In the genomic region with DNA sequence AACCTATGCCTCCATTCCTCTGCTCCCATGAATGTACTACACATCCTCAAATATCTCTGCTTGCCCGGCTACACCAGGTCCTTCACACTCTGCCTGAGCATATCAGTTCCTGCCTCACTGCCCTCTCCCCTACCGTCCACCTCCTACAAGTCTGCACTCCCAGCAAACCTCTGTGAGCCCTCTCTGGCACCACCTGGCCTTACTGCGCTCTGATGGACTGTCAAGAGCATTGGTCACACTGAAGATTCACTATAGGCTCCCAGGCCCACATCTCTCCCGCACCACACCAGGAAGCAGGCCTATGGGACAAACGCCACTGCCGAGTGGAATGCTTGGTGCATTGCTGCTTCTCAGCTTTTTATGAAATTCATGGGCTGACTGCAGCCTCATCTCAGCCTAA, we compare ENCODE assay signal across 21 cellular contexts. TPM values are rescaled to one million over a fixed set of nuclear protein-coding genes. Genes with fewer than 3 reads are reported as not detected.
DNase-seq lines count a peak whose midpoint lies in the region; ATAC-seq and TF ChIP-seq lines count a peak whose summit lies in the region.
"Had no signal": no experiment of that assay in that cellular context is flagged by ENCODE, and none has a peak within 500 bp of the region (broad histone marks: within the 10 kb centered on the region; RNA-seq: fewer than 3 reads in every experiment).

No MANE protein-coding gene starts in this region.

- H3K9me3 Mint-ChIP-seq in T-helper 1 cell treated with Interleukin-12 subunit alpha and Interleukin-12 subunit beta and Interleukin-4 antibody, amounts not matched to agents 30 μg/mL and 1 μg/mL, for 36 hours = no peaks in the 10 kb centered on the region
- no peaks in the 10 kb centered on the region for H3K9me3 Mint-ChIP-seq in CD4-positive, CD25-positive, alpha-beta regulatory T cell
- H3K9me3 Mint-ChIP-seq in brain = no peaks in the 10 kb centered on the region
- no peaks in the 10 kb centered on the region for H3K9me3 Mint-ChIP-seq in natural killer cell treated with Interleukin-12 subunit alpha and Interleukin-12 subunit beta and Interleukin-15 and Interleukin-18, amount 100 ng/mL, for 72 hours
- no peaks in the 10 kb centered on the region for H3K9me3 Mint-ChIP-seq in activated T-cell treated with anti-CD3 and anti-CD28 coated beads, Interleukin-2, amount 50 U/mL, for 4 hours
- H3K9me3 Mint-ChIP-seq: activated naive CD4-positive, alpha-beta T cell treated with anti-CD3 and anti-CD28 coated beads, Interleukin-2, amount 50 U/mL, for 72 hours; activated T-cell treated with anti-CD3 and anti-CD28 coated beads, Interleukin-2, amount 50 U/mL, for 24 hours had no signal

- no peak overlapping the region for H3K4me3 Mint-ChIP-seq in T-helper 1 cell treated with Interleukin-12 subunit alpha and Interleukin-12 subunit beta and Interleukin-4 antibody, amounts not matched to agents 30 μg/mL and 1 μg/mL, for 36 hours
- H3K4me3 Mint-ChIP-seq in CD4-positive, CD25-positive, alpha-beta regulatory T cell = peak overlapping the region in 1 of 4 donors; percentile 15
- H3K4me3 Mint-ChIP-seq in brain = no peak overlapping the region
- no peak overlapping the region for H3K4me3 Mint-ChIP-seq in natural killer cell treated with Interleukin-12 subunit alpha and Interleukin-12 subunit beta and Interleukin-15 and Interleukin-18, amount 100 ng/mL, for 72 hours
- no peak overlapping the region for H3K4me3 Mint-ChIP-seq in activated T-cell treated with anti-CD3 and anti-CD28 coated beads, Interleukin-2, amount 50 U/mL, for 4 hours
- H3K4me3 Mint-ChIP-seq: activated T-cell treated with anti-CD3 and anti-CD28 coated beads, Interleukin-2, amount 50 U/mL, for 24 hours had no signal

- peaks cover 11% of the 10 kb centered on the region for H3K36me3 ChIP-seq in CD4-positive, CD25-positive, alpha-beta regulatory T cell (ENCODE audit: control insufficient read depth, insufficient read depth, low read length)
- H3K36me3 ChIP-seq: uterus had no signal

- peaks cover 14% of the 10 kb centered on the region for H3K4me1 Mint-ChIP-seq in T-helper 1 cell treated with Interleukin-12 subunit alpha and Interleukin-12 subunit beta and Interleukin-4 antibody, amounts not matched to agents 30 μg/mL and 1 μg/mL, for 36 hours (ENCODE audit: low read depth)
- peaks cover 4 to 12% (median 9%) of the 10 kb centered on the region in 4 donors for H3K4me1 Mint-ChIP-seq in CD4-positive, CD25-positive, alpha-beta regulatory T cell
- peaks cover 24% of the 10 kb centered on the region for H3K4me1 Mint-ChIP-seq in brain
- H3K4me1 Mint-ChIP-seq in natural killer cell treated with Interleukin-12 subunit alpha and Interleukin-12 subunit beta and Interleukin-15 and Interleukin-18, amount 100 ng/mL, for 72 hours (ENCODE audit: low read depth in 2 of 2) = peaks cover 16 to 23% of the 10 kb centered on the region in 2 donors
- H3K4me1 Mint-ChIP-seq in activated T-cell treated with anti-CD3 and anti-CD28 coated beads, Interleukin-2, amount 50 U/mL, for 4 hours (ENCODE audit: low read depth) = peaks cover 6% of the 10 kb centered on the region

- H3K27ac ChIP-seq in CD4-positive, CD25-positive, alpha-beta regulatory T cell (ENCODE audit: insufficient read depth, low read length, poor library complexity, severe bottlenecking) = no peak overlapping the region
- H3K27ac ChIP-seq: esophagus squamous epithelium, uterus had no signal

- TF ChIP-seq CTCF in brain (conservative IDR thresholded peaks at IDR 0.05) = no peak

- DNase-seq in T-helper 1 cell (no peak), COLO668 (lab: John Stamatoyannopoulos, UW; ENCODE audit: unreplicated experiment) (no peak), NCI-H2107 (lab: John Stamatoyannopoulos, UW) (no peak)
- DNase-seq in CD4-positive, CD25-positive, alpha-beta regulatory T cell = no peak
- DNase-seq in natural killer cell treated with Interleukin-12 subunit alpha and Interleukin-12 subunit beta and Interleukin-15 and Interleukin-18, amount 100 ng/mL, for 72 hours (ENCODE audit: low spot score) = no peak
- DNase-seq in activated T-cell treated with anti-CD3 and anti-CD28 coated beads, Interleukin-2, amount 50 U/mL, for 4 hours = no peak
- DNase-seq: activated CD4-positive, alpha-beta T cell treated with anti-CD3 and anti-CD28 coated beads for 48 hours; activated T-cell treated with anti-CD3 and anti-CD28 coated beads, Interleukin-2, amount 50 U/mL, for 24 hours; effector memory CD4-positive, alpha-beta T cell; esophagus squamous epithelium; IMR-90; MM.1S; NCI-H1436 treated with DMSO at 0.1 percent for 48 hours; NCI-H2171; NCI-H526 treated with DMSO at 0.1 percent for 48 hours; stimulated activated CD4-positive, alpha-beta T cell treated with anti-CD3 and anti-CD28 coated beads, Interleukin-4, amount 100 ng/mL, for 24 hours; uterus had no signal

- H3K27ac Mint-ChIP-seq in T-helper 1 cell treated with Interleukin-12 subunit alpha and Interleukin-12 subunit beta and Interleukin-4 antibody, amounts not matched to agents 30 μg/mL and 1 μg/mL, for 36 hours = peak overlapping the region; percentile 23
- H3K27ac Mint-ChIP-seq in CD4-positive, CD25-positive, alpha-beta regulatory T cell = peak overlapping the region; percentile 68 to 75 (median 74)
- H3K27ac Mint-ChIP-seq in brain = peak overlapping the region in 4 of 5 experiments; percentile 44 to 86 (median 69)
- peak overlapping the region; percentile 58 to 61 for H3K27ac Mint-ChIP-seq in natural killer cell treated with Interleukin-12 subunit alpha and Interleukin-12 subunit beta and Interleukin-15 and Interleukin-18, amount 100 ng/mL, for 72 hours
- H3K27ac Mint-ChIP-seq: activated T-cell treated with anti-CD3 and anti-CD28 coated beads, Interleukin-2, amount 50 U/mL, for 24 hours had no signal

- no peaks in the 10 kb centered on the region for H3K27me3 Mint-ChIP-seq in T-helper 1 cell treated with Interleukin-12 subunit alpha and Interleukin-12 subunit beta and Interleukin-4 antibody, amounts not matched to agents 30 μg/mL and 1 μg/mL, for 36 hours (ENCODE audit: low read depth)
- no peaks in the 10 kb centered on the region for H3K27me3 Mint-ChIP-seq in CD4-positive, CD25-positive, alpha-beta regulatory T cell
- H3K27me3 Mint-ChIP-seq in brain = peaks cover 4% of the 10 kb centered on the region
- H3K27me3 Mint-ChIP-seq in natural killer cell treated with Interleukin-12 subunit alpha and Interleukin-12 subunit beta and Interleukin-15 and Interleukin-18, amount 100 ng/mL, for 72 hours = no peaks in the 10 kb centered on the region
- no peaks in the 10 kb centered on the region for H3K27me3 Mint-ChIP-seq in activated T-cell treated with anti-CD3 and anti-CD28 coated beads, Interleukin-2, amount 50 U/mL, for 4 hours (ENCODE audit: low read depth)
- H3K27me3 Mint-ChIP-seq: activated T-cell treated with anti-CD3 and anti-CD28 coated beads, Interleukin-2, amount 50 U/mL, for 24 hours had no signal

- no peaks in the 10 kb centered on the region for H3K4me1 ChIP-seq in CD4-positive, CD25-positive, alpha-beta regulatory T cell (ENCODE audit: control insufficient read depth, insufficient read depth, low read length, poor library complexity, severe bottlenecking)
- H3K4me1 ChIP-seq: esophagus squamous epithelium, uterus had no signal

- no peaks in the 10 kb centered on the region for H3K9me3 ChIP-seq in CD4-positive, CD25-positive, alpha-beta regulatory T cell (ENCODE audit: control insufficient read depth in 2 of 2, low read length in 2 of 2)
- H3K9me3 ChIP-seq: esophagus squamous epithelium, uterus had no signal

- no peaks in the 10 kb centered on the region for H3K27me3 ChIP-seq in CD4-positive, CD25-positive, alpha-beta regulatory T cell (ENCODE audit: control insufficient read depth, insufficient read depth, low read length)
- H3K27me3 ChIP-seq: esophagus squamous epithelium, uterus had no signal

- H3K36me3 Mint-ChIP-seq in T-helper 1 cell treated with Interleukin-12 subunit alpha and Interleukin-12 subunit beta and Interleukin-4 antibody, amounts not matched to agents 30 μg/mL and 1 μg/mL, for 36 hours (ENCODE audit: low read depth) = peaks cover 21% of the 10 kb centered on the region
- H3K36me3 Mint-ChIP-seq in CD4-positive, CD25-positive, alpha-beta regulatory T cell = peaks cover 19% of the 10 kb centered on the region
- peaks cover 40% of the 10 kb centered on the region for H3K36me3 Mint-ChIP-seq in brain
- H3K36me3 Mint-ChIP-seq in natural killer cell treated with Interleukin-12 subunit alpha and Interleukin-12 subunit beta and Interleukin-15 and Interleukin-18, amount 100 ng/mL, for 72 hours = peaks cover 13% of the 10 kb centered on the region
- peaks cover 13% of the 10 kb centered on the region for H3K36me3 Mint-ChIP-seq in activated T-cell treated with anti-CD3 and anti-CD28 coated beads, Interleukin-2, amount 50 U/mL, for 4 hours (ENCODE audit: insufficient read depth)

- ATAC-seq in CD4-positive, CD25-positive, alpha-beta regulatory T cell (ENCODE audit: low read depth in 2 of 2) = no peak
- ATAC-seq in natural killer cell treated with Interleukin-12 subunit alpha and Interleukin-12 subunit beta and Interleukin-15 and Interleukin-18, amount 100 ng/mL, for 72 hours = no peak
- ATAC-seq in activated T-cell treated with anti-CD3 and anti-CD28 coated beads, Interleukin-2, amount 50 U/mL, for 4 hours = no peak

- no peak overlapping the region for H3K4me3 ChIP-seq in CD4-positive, CD25-positive, alpha-beta regulatory T cell (ENCODE audit: low read depth, low read length)
- H3K4me3 ChIP-seq: esophagus squamous epithelium, smooth muscle cell, uterus had no signal

RNA-seq across cellular contexts. Expression of a gene that starts 8.9 kb away (rescaled TPM):
- total RNA-seq in CD4-positive, CD25-positive, alpha-beta regulatory T cell = 2.9 TPM
- 1 to 10 TPM; 3.4 to 5.1 (median 4.3) TPM for polyA plus RNA-seq in CD4-positive, CD25-positive, alpha-beta regulatory T cell
- 38.2 TPM for polyA plus RNA-seq in brain (ENCODE audit: insufficient read depth, low read depth, low replicate concordance)
- 10 to 100 TPM; 34.3 to 69.5 TPM for total RNA-seq in natural killer cell treated with Interleukin-12 subunit alpha and Interleukin-12 subunit beta and Interleukin-15 and Interleukin-18, amount 100 ng/mL, for 72 hours
- 10 to 100 TPM; 60.6 to 65.8 (median 62.7) TPM for total RNA-seq in activated T-cell treated with anti-CD3 and anti-CD28 coated beads, Interleukin-2, amount 50 U/mL, for 4 hours

Comparison
In these comparisons a context has a peak if more than half of its experiments do, and no peak if none do; other contexts are left out.
1. H3K27ac Mint-ChIP-seq: peak in every context shown above with its lines; median percentile 74 in CD4-positive, CD25-positive, alpha-beta regulatory T cell; 69 in brain; 60 in natural killer cell treated with Interleukin-12 subunit alpha and Interleukin-12 subunit beta and Interleukin-15 and Interleukin-18, amount 100 ng/mL, for 72 hours; 23 in T-helper 1 cell treated with Interleukin-12 subunit alpha and Interleukin-12 subunit beta and Interleukin-4 antibody, amounts not matched to agents 30 μg/mL and 1 μg/mL, for 36 hours.